2 cellular contexts compared by ENCODE assay signal in the genomic region with DNA sequence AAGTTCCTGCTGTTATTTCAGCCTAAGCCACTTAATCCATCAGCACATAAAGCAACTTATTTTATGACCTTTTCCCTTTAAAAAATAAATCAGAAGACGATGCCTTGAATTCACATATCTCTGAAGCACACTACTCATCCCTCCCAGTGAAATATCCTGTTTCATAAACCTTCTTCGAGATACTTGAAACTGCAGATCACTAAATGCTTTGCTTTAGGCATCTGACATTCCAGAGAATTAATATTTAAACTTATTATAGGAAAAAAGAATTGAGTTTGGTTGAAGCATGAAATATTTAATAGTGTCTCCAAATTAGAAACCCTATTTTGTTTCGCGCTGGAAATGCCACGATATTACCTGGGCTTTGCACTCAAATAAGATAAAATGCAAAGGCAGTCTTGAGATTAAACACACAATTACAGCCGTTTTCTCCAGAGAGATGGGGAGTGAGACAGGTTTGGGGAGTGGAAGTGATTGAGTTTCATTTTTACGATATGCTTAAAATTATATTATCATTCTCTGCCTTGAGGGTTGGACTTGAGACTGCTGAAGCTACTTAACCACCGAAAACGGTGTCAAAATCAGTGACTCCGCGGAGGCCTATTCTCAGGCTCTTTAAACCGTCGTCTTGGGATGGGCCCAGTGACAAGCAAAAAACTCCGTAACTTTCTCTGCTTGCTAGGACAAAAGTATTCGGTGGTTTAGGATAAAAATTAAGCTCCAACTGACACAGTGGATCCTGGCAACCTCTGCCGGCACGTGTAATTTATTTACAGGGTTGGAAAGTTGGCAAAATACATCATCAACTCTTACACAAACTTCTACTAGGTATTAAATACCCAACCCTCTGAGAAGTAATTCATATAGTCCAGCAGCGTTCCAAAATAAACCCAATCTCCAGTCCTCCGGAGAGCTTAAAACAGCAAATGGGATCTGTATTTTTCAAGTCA.
TF ChIP-seq lines count a peak whose summit lies in the region.

No MANE protein-coding gene starts in this region.

TF ChIP-seq in HEK293, 187 proteins besides CTCF, POLR2A, EP300 and RAD21 (continued from another document):
- TF ChIP-seq, protein P1, sequence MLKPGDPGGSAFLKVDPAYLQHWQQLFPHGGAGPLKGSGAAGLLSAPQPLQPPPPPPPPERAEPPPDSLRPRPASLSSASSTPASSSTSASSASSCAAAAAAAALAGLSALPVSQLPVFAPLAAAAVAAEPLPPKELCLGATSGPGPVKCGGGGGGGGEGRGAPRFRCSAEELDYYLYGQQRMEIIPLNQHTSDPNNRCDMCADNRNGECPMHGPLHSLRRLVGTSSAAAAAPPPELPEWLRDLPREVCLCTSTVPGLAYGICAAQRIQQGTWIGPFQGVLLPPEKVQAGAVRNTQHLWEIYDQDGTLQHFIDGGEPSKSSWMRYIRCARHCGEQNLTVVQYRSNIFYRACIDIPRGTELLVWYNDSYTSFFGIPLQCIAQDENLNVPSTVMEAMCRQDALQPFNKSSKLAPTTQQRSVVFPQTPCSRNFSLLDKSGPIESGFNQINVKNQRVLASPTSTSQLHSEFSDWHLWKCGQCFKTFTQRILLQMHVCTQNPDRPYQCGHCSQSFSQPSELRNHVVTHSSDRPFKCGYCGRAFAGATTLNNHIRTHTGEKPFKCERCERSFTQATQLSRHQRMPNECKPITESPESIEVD (tag by site-specific recombination; IDR thresholded peaks at IDR 0.05) = 0 out of 2 replicates have a peak, but pooled peaks have one; percentile 17
- TF ChIP-seq, protein P2, sequence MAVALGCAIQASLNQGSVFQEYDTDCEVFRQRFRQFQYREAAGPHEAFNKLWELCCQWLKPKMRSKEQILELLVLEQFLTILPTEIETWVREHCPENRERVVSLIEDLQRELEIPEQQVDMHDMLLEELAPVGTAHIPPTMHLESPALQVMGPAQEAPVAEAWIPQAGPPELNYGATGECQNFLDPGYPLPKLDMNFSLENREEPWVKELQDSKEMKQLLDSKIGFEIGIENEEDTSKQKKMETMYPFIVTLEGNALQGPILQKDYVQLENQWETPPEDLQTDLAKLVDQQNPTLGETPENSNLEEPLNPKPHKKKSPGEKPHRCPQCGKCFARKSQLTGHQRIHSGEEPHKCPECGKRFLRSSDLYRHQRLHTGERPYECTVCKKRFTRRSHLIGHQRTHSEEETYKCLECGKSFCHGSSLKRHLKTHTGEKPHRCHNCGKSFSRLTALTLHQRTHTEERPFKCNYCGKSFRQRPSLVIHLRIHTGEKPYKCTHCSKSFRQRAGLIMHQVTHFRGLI (tag by site-specific recombination; IDR thresholded peaks at IDR 0.05) = 0 out of 2 replicates have a peak, but pooled peaks have one; percentile 16
- TF ChIP-seq, protein P3, sequence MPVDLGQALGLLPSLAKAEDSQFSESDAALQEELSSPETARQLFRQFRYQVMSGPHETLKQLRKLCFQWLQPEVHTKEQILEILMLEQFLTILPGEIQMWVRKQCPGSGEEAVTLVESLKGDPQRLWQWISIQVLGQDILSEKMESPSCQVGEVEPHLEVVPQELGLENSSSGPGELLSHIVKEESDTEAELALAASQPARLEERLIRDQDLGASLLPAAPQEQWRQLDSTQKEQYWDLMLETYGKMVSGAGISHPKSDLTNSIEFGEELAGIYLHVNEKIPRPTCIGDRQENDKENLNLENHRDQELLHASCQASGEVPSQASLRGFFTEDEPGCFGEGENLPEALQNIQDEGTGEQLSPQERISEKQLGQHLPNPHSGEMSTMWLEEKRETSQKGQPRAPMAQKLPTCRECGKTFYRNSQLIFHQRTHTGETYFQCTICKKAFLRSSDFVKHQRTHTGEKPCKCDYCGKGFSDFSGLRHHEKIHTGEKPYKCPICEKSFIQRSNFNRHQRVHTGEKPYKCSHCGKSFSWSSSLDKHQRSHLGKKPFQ (tag by site-specific recombination; IDR thresholded peaks at IDR 0.05) = no peak
- no peak for TF ChIP-seq ZBTB1 (tag by site-specific recombination; IDR thresholded peaks at IDR 0.05)
- no peak for TF ChIP-seq ZNF221 (tag by site-specific recombination; IDR thresholded peaks at IDR 0.05; ENCODE audit: borderline replicate concordance)
- peak; percentile 79; the same call in 1 of the 2 replicates for TF ChIP-seq MZF1 (tag by site-specific recombination; IDR thresholded peaks at IDR 0.05; ENCODE audit: borderline replicate concordance)
- TF ChIP-seq ZFP69B (tag by site-specific recombination; IDR thresholded peaks at IDR 0.05) = peak; percentile 65; the same call in 1 of the 2 replicates
- TF ChIP-seq ZBTB20 (tag by site-specific recombination; IDR thresholded peaks at IDR 0.05) = peak; percentile 10; the same call in 1 of the 2 replicates
- TF ChIP-seq ZFP41 (tag by site-specific recombination; IDR thresholded peaks at IDR 0.05; ENCODE audit: borderline replicate concordance) = no peak
- no peak for TF ChIP-seq TCF7L2 (IDR thresholded peaks at IDR 0.05; ENCODE audit: borderline replicate concordance, low read depth, low read length)
- TF ChIP-seq WT1 (tag by site-specific recombination; IDR thresholded peaks at IDR 0.05) = peak; percentile 97
- TF ChIP-seq, protein P4, sequence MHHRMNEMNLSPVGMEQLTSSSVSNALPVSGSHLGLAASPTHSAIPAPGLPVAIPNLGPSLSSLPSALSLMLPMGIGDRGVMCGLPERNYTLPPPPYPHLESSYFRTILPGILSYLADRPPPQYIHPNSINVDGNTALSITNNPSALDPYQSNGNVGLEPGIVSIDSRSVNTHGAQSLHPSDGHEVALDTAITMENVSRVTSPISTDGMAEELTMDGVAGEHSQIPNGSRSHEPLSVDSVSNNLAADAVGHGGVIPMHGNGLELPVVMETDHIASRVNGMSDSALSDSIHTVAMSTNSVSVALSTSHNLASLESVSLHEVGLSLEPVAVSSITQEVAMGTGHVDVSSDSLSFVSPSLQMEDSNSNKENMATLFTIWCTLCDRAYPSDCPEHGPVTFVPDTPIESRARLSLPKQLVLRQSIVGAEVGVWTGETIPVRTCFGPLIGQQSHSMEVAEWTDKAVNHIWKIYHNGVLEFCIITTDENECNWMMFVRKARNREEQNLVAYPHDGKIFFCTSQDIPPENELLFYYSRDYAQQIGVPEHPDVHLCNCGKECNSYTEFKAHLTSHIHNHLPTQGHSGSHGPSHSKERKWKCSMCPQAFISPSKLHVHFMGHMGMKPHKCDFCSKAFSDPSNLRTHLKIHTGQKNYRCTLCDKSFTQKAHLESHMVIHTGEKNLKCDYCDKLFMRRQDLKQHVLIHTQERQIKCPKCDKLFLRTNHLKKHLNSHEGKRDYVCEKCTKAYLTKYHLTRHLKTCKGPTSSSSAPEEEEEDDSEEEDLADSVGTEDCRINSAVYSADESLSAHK (tag by site-specific recombination; IDR thresholded peaks at IDR 0.05) = peak; percentile 85

TF ChIP-seq in WTC11, 78 proteins besides CTCF, POLR2A, EP300 and RAD21 (continued from another document):
- no peak for TF ChIP-seq IRF1 (CRISPR knock-in tag; IDR thresholded peaks at IDR 0.05)
- no peak for TF ChIP-seq AR (CRISPR knock-in tag; IDR thresholded peaks at IDR 0.05)
- TF ChIP-seq, protein P5, sequence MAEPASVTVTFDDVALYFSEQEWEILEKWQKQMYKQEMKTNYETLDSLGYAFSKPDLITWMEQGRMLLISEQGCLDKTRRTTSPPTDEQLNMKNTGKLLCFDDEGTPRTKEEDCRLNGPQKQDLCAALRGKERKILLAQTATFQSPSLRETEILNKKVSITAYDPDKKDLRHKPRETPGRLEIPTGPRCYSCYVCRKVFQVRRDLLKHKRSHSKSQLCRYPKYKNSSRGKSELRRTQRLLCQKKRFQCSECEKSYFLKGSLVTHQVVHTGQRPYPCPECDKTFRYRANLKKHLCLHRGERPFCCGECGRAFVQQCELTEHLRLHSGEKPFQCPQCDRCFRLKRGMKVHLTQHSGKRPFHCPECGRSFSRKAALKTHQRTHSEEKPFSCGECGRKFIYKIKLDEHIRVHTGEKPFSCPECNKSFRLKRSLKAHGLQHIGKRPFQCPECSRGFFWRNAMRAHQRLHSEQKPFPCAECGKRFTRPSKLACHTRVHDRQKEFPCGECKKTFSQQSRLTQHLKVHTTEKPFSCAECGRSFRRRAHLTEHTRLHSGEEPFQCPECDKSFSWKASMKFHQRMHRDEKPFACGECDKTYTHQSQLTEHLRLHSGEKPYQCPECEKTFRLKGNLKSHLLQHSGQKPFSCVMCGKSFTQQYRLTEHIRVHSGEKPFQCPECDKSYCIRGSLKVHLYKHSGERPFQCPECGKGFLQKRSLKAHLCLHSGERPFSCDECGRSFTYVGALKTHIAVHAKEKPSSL (CRISPR knock-in tag; conservative IDR thresholded peaks at IDR 0.05) = no peak
- TF ChIP-seq, protein P6, sequence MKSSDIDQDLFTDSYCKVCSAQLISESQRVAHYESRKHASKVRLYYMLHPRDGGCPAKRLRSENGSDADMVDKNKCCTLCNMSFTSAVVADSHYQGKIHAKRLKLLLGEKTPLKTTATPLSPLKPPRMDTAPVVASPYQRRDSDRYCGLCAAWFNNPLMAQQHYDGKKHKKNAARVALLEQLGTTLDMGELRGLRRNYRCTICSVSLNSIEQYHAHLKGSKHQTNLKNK (CRISPR knock-in tag; IDR thresholded peaks at IDR 0.05) = no peak
- TF ChIP-seq, protein P7, sequence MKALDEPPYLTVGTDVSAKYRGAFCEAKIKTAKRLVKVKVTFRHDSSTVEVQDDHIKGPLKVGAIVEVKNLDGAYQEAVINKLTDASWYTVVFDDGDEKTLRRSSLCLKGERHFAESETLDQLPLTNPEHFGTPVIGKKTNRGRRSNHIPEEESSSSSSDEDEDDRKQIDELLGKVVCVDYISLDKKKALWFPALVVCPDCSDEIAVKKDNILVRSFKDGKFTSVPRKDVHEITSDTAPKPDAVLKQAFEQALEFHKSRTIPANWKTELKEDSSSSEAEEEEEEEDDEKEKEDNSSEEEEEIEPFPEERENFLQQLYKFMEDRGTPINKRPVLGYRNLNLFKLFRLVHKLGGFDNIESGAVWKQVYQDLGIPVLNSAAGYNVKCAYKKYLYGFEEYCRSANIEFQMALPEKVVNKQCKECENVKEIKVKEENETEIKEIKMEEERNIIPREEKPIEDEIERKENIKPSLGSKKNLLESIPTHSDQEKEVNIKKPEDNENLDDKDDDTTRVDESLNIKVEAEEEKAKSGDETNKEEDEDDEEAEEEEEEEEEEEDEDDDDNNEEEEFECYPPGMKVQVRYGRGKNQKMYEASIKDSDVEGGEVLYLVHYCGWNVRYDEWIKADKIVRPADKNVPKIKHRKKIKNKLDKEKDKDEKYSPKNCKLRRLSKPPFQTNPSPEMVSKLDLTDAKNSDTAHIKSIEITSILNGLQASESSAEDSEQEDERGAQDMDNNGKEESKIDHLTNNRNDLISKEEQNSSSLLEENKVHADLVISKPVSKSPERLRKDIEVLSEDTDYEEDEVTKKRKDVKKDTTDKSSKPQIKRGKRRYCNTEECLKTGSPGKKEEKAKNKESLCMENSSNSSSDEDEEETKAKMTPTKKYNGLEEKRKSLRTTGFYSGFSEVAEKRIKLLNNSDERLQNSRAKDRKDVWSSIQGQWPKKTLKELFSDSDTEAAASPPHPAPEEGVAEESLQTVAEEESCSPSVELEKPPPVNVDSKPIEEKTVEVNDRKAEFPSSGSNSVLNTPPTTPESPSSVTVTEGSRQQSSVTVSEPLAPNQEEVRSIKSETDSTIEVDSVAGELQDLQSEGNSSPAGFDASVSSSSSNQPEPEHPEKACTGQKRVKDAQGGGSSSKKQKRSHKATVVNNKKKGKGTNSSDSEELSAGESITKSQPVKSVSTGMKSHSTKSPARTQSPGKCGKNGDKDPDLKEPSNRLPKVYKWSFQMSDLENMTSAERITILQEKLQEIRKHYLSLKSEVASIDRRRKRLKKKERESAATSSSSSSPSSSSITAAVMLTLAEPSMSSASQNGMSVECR (CRISPR knock-in tag; IDR thresholded peaks at IDR 0.05; ENCODE audit: borderline replicate concordance) = no peak
- TF ChIP-seq CREB1 (CRISPR knock-in tag; IDR thresholded peaks at IDR 0.05) = no peak
- TF ChIP-seq ZNF232 (CRISPR knock-in tag; IDR thresholded peaks at IDR 0.05) = no peak
